Comparison of ENCODE assay signal across 8 cellular contexts in genomic region chr2:175036582-175037018, GRCh38. TPM values are rescaled to one million over a fixed set of nuclear protein-coding genes. Genes with fewer than 3 reads are reported as not detected.
A peak's percentile ranks its signal among the peaks of the same experiment; 100 is the strongest.
DNase-seq lines count a peak whose midpoint lies in the region; TF ChIP-seq lines count a peak whose summit lies in the region.

No MANE protein-coding gene starts in this region.

- H3K27me3 ChIP-seq in cardiac muscle cell: no peaks in the 10 kb centered on the region
- no peaks in the 10 kb centered on the region for H3K27me3 ChIP-seq in right atrium auricular region
- no peaks in the 10 kb centered on the region for H3K27me3 ChIP-seq in thyroid gland

- TF ChIP-seq CTCF in cardiac muscle cell (IDR thresholded peaks at IDR 0.05; ENCODE audit: low read depth, low read length): peak; percentile 34
- TF ChIP-seq CTCF in right atrium auricular region (IDR thresholded peaks at IDR 0.05): peak in 1 of 2 donors; percentile 65
- TF ChIP-seq CTCF in thyroid gland (IDR thresholded peaks at IDR 0.05): peak in 5 of 6 experiments; percentile 29 to 65 (median 52)

- H3K9me3 ChIP-seq in cardiac muscle cell (ENCODE audit: low read depth) (no peaks in the 10 kb centered on the region), right atrium auricular region (no peaks in the 10 kb centered on the region), thyroid gland (no peaks in the 10 kb centered on the region)

- H3K4me1 ChIP-seq in cardiac muscle cell (ENCODE audit: low read depth): peaks cover 7% of the 10 kb centered on the region
- H3K4me1 ChIP-seq in right atrium auricular region: peaks cover 0 to 9% of the 10 kb centered on the region in 2 donors
- H3K4me1 ChIP-seq in thyroid gland: peaks cover 0 to 4% of the 10 kb centered on the region in 2 donors

- no peaks in the 10 kb centered on the region for H3K36me3 Mint-ChIP-seq in T-helper 2 cell treated with Interferon-gamma antibody and Interleukin-4, amounts not matched to agents 5 μg/mL and 100 μg/mL, for 36 hours (ENCODE audit: low read depth)

- no peak for TF ChIP-seq POLR2A in thyroid gland (IDR thresholded peaks at IDR 0.05)

- H3K4me3 ChIP-seq in cardiac muscle cell (no peak overlapping the region), right atrium auricular region (no peak overlapping the region), thyroid gland (replicated peaks in 1 of 3) (no peak overlapping the region)

- intact Hi-C loops in thyroid gland (cut with DNase I): no loop called here

- no peak overlapping the region for H3K27ac Mint-ChIP-seq in T-helper 2 cell treated with Interferon-gamma antibody and Interleukin-4, amounts not matched to agents 5 μg/mL and 100 μg/mL, for 36 hours

- H3K36me3 ChIP-seq in cardiac muscle cell (no peaks in the 10 kb centered on the region), right atrium auricular region (no peaks in the 10 kb centered on the region), thyroid gland (no peaks in the 10 kb centered on the region)

- H3K9me3 Mint-ChIP-seq in T-helper 2 cell treated with Interferon-gamma antibody and Interleukin-4, amounts not matched to agents 5 μg/mL and 100 μg/mL, for 36 hours: no peaks in the 10 kb centered on the region

- H3K27me3 Mint-ChIP-seq in T-helper 2 cell treated with Interferon-gamma antibody and Interleukin-4, amounts not matched to agents 5 μg/mL and 100 μg/mL, for 36 hours (ENCODE audit: low read depth): no peaks in the 10 kb centered on the region

- DNase-seq in cardiac muscle cell (ENCODE audit: low read depth in 1 of 2, low spot score in 1 of 2) (peak; percentile 38 to 43), right atrium auricular region (ENCODE audit: low spot score) (no peak), KBM-7 (peak; percentile 17), foreskin melanocyte (peak; percentile 5), thyroid gland (no peak), RPMI8226 (no peak), NCI-H187 treated with DMSO at 0.1 percent for 48 hours (lab: John Stamatoyannopoulos, UW) (no peak)
- DNase-seq in T-helper 2 cell treated with Interferon-gamma antibody and Interleukin-4, amounts not matched to agents 5 μg/mL and 100 μg/mL, for 36 hours (ENCODE audit: low spot score): no peak

- H3K27ac ChIP-seq in cardiac muscle cell: no peak overlapping the region
- no peak overlapping the region for H3K27ac ChIP-seq in right atrium auricular region
- no peak overlapping the region for H3K27ac ChIP-seq in thyroid gland

- peaks cover 4% of the 10 kb centered on the region for H3K4me1 Mint-ChIP-seq in T-helper 2 cell treated with Interferon-gamma antibody and Interleukin-4, amounts not matched to agents 5 μg/mL and 100 μg/mL, for 36 hours (ENCODE audit: low read depth)

- in situ Hi-C loops in KBM-7 (cut with MboI; ENCODE audit: low pct_unique_long_range_greater_than_20kb, low sequenced_read_pairs): no loop called here

- peak overlapping the region; percentile 42 for H3K4me3 Mint-ChIP-seq in T-helper 2 cell treated with Interferon-gamma antibody and Interleukin-4, amounts not matched to agents 5 μg/mL and 100 μg/mL, for 36 hours

- 66 to 71% methylated on average over 5 of the region's 5 CpGs for WGBS in thyroid gland, 2 donors

RNA-seq across cellular contexts. Expression of gene CHN1, which starts 31.4 kb away (rescaled TPM):
- total RNA-seq in cardiac muscle cell: 47.0 and 64.3 TPM in 2 replicates
- polyA plus RNA-seq in cardiac muscle cell: 70.8 and 90.2 TPM in 2 replicates
- total RNA-seq in right atrium auricular region: 1 to 10 TPM; 4.1 to 9.3 TPM
- total RNA-seq in thyroid gland: 1 to 10 TPM; 7.8 to 9.7 (median 9.4) TPM

Comparison
In these comparisons a context has a peak if more than half of its experiments do, and no peak if none do; other contexts are left out.
1. DNase-seq: peak in cardiac muscle cell (2 of 2), KBM-7 (single experiment) and foreskin melanocyte (single experiment); none in right atrium auricular region (single experiment), T-helper 2 cell treated with Interferon-gamma antibody and Interleukin-4, amounts not matched to agents 5 μg/mL and 100 μg/mL, for 36 hours (single experiment), thyroid gland (0 of 2), RPMI8226 (single experiment) and NCI-H187 treated with DMSO at 0.1 percent for 48 hours (single experiment).